1 cellular context compared by ENCODE assay signal in genomic region chr20:53163486-53163885, GRCh38.
TF ChIP-seq lines count a peak whose summit lies in the region.

No MANE protein-coding gene starts in this region.

TF ChIP-seq in GM23338, 12 proteins besides CTCF, POLR2A, EP300 and RAD21 (continued from another document):
- TF ChIP-seq, protein P1, sequence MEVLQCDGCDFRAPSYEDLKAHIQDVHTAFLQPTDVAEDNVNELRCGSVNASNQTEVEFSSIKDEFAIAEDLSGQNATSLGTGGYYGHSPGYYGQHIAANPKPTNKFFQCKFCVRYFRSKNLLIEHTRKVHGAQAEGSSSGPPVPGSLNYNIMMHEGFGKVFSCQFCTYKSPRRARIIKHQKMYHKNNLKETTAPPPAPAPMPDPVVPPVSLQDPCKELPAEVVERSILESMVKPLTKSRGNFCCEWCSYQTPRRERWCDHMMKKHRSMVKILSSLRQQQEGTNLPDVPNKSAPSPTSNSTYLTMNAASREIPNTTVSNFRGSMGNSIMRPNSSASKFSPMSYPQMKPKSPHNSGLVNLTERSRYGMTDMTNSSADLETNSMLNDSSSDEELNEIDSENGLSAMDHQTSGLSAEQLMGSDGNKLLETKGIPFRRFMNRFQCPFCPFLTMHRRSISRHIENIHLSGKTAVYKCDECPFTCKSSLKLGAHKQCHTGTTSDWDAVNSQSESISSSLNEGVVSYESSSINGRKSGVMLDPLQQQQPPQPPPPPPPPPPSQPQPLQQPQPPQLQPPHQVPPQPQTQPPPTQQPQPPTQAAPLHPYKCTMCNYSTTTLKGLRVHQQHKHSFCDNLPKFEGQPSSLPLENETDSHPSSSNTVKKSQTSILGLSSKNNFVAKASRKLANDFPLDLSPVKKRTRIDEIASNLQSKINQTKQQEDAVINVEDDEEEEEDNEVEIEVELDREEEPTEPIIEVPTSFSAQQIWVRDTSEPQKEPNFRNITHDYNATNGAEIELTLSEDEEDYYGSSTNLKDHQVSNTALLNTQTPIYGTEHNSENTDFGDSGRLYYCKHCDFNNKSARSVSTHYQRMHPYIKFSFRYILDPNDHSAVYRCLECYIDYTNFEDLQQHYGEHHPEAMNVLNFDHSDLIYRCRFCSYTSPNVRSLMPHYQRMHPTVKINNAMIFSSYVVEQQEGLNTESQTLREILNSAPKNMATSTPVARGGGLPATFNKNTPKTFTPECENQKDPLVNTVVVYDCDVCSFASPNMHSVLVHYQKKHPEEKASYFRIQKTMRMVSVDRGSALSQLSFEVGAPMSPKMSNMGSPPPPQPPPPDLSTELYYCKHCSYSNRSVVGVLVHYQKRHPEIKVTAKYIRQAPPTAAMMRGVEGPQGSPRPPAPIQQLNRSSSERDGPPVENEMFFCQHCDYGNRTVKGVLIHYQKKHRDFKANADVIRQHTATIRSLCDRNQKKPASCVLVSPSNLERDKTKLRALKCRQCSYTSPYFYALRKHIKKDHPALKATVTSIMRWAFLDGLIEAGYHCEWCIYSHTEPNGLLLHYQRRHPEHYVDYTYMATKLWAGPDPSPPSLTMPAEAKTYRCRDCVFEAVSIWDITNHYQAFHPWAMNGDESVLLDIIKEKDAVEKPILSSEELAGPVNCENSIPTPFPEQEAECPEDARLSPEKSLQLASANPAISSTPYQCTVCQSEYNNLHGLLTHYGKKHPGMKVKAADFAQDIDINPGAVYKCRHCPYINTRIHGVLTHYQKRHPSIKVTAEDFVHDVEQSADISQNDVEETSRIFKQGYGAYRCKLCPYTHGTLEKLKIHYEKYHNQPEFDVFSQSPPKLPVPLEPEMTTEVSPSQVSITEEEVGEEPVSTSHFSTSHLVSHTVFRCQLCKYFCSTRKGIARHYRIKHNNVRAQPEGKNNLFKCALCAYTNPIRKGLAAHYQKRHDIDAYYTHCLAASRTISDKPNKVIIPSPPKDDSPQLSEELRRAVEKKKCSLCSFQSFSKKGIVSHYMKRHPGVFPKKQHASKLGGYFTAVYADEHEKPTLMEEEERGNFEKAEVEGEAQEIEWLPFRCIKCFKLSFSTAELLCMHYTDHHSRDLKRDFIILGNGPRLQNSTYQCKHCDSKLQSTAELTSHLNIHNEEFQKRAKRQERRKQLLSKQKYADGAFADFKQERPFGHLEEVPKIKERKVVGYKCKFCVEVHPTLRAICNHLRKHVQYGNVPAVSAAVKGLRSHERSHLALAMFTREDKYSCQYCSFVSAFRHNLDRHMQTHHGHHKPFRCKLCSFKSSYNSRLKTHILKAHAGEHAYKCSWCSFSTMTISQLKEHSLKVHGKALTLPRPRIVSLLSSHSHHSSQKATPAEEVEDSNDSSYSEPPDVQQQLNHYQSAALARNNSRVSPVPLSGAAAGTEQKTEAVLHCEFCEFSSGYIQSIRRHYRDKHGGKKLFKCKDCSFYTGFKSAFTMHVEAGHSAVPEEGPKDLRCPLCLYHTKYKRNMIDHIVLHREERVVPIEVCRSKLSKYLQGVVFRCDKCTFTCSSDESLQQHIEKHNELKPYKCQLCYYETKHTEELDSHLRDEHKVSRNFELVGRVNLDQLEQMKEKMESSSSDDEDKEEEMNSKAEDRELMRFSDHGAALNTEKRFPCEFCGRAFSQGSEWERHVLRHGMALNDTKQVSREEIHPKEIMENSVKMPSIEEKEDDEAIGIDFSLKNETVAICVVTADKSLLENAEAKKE (CRISPR knock-in tag; IDR thresholded peaks at IDR 0.05) = no peak
- no peak for TF ChIP-seq JUNB (IDR thresholded peaks at IDR 0.05; ENCODE audit: unreplicated experiment)
- no peak for TF ChIP-seq CREB1 (CRISPR knock-in tag; IDR thresholded peaks at IDR 0.05; ENCODE audit: low read depth)
- TF ChIP-seq POLR2AphosphoS5 (IDR thresholded peaks at IDR 0.05; ENCODE audit: low read depth) = no peak
- no peak for TF ChIP-seq EZH2 (IDR thresholded peaks at IDR 0.05; ENCODE audit: low read depth, unreplicated experiment)
- no peak for TF ChIP-seq EZH2phosphoT487 (IDR thresholded peaks at IDR 0.05; ENCODE audit: unreplicated experiment)
- no peak for TF ChIP-seq NANOG (IDR thresholded peaks at IDR 0.05; ENCODE audit: borderline replicate concordance)
- no peak for TF ChIP-seq STAT1 (IDR thresholded peaks at IDR 0.05; ENCODE audit: unreplicated experiment)
- TF ChIP-seq REST (IDR thresholded peaks at IDR 0.05; ENCODE audit: unreplicated experiment) = no peak
- TF ChIP-seq ZNF331 (CRISPR knock-in tag; IDR thresholded peaks at IDR 0.05; ENCODE audit: low read depth) = no peak
